ENCODE assay signal across 15 cellular contexts in the genomic region with DNA sequence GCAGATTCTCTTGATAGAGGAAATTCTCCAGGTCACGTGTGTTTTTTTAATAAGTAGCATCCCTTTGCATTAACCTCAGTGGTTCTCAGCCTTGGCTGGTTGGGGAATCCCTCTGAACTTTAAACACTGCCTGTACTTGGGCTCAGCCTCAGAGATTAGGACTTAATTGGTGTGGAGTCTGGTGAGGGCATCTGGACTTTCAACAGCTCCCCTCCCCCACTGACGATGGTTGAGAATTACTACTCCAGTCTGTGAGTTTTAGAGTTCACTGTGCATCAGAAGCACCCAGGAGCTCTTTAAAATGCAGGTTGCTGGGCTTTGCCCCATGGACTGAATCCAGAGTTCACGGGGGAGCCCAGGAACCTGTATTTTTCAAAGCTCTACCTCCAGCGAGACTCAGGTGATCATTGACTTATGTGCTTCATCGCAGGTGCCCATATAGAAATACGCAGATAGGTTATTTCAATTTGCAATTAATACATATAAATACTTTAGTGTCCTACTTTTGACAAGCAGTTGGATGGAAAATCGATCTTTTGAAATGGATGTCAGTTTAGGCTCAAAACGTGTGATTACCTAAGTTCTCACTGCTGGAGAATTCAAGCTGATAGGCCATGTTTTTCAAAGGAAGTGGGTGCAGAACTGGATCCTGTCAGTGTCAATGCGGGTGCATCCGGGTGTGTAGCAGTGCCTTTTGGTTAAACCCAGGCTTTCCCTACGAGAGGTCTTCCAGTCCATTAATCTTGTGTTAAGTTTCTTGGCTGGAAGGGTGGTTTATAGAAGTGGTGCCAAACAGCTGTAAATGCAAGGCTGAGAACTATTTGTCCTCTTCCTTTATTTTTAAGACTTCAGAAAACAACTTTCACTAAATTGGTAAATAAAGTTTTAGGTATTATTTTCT.
A peak's percentile ranks its signal among the peaks of the same experiment; 100 is the strongest.
DNase-seq lines count a peak whose midpoint lies in the region; ATAC-seq, FAIRE-seq and TF ChIP-seq lines count a peak whose summit lies in the region.
"Had no signal": no experiment of that assay in that cellular context is flagged by ENCODE, and none has a peak within 500 bp of the region (broad histone marks: within the 10 kb centered on the region; RNA-seq: fewer than 3 reads in every experiment).

No MANE protein-coding gene starts in this region.

- intact Hi-C loops in sciatic nerve (cut with DNase I) = no loop called here
- intact Hi-C loops in tibial artery (cut with DNase I; ENCODE audit: low total_unique reads) = no loop called here
- intact Hi-C loops in lower leg skin (cut with DNase I; ENCODE audit: low total_unique reads) = no loop called here

- no peak for TF ChIP-seq POLR2A in lower leg skin (IDR thresholded peaks at IDR 0.05)

- ATAC-seq in sciatic nerve = peak; percentile 66
- ATAC-seq: foreskin keratinocyte; natural killer cell treated with Interleukin-12 subunit alpha and Interleukin-12 subunit beta and Interleukin-15 and Interleukin-18, amount 100 ng/mL, for 72 hours had no signal

- H3K4me3 ChIP-seq in tibial artery (no peak overlapping the region), lower leg skin (ENCODE audit: low read depth, poor library complexity, severe bottlenecking) (no peak overlapping the region)
- H3K4me3 ChIP-seq: SJSA1, uterus had no signal

- FAIRE-seq in GM18507 (lab: Jason Lieb, UNC) = peak; percentile 53

- TF ChIP-seq CTCF in VCaP (conservative IDR thresholded peaks at IDR 0.05) = no peak
- TF ChIP-seq CTCF in tibial artery (IDR thresholded peaks at IDR 0.05) = no peak
- TF ChIP-seq CTCF in lower leg skin (IDR thresholded peaks at IDR 0.05) = no peak

- H3K36me3 ChIP-seq in tibial artery = no peaks in the 10 kb centered on the region
- H3K36me3 ChIP-seq: uterus had no signal

- DNase-seq in GM18507 (ENCODE audit: extremely low spot score, insufficient read length, low read depth) = no peak
- DNase-seq in islet precursor cell = peak; percentile 89
- no peak for DNase-seq in sciatic nerve (ENCODE audit: low spot score)
- DNase-seq in activated CD4-positive, CD25-positive, alpha-beta regulatory T cell treated with anti-CD3 and anti-CD28 coated beads, Interleukin-2, amount 50 U/mL, for 72 hours = no peak
- DNase-seq in tibial artery = no peak
- no peak for DNase-seq in lower leg skin (ENCODE audit: low spot score in 2 of 2)
- no peak for DNase-seq in NCI-H2029 treated with DMSO at 0.1 percent for 48 hours (lab: John Stamatoyannopoulos, UW)
- DNase-seq: amygdala, DND-41, foreskin keratinocyte, NCI-H2107 had no signal

- H3K27ac ChIP-seq in VCaP = peak overlapping the region; percentile 99
- H3K27ac ChIP-seq in tibial artery = no peak overlapping the region
- H3K27ac ChIP-seq: foreskin keratinocyte had no signal

- H3K9me3 ChIP-seq in tibial artery = no peaks in the 10 kb centered on the region
- H3K9me3 ChIP-seq: SJSA1, uterus had no signal

- peaks cover 0 to 47% (median 16%) of the 10 kb centered on the region in 4 donors for H3K4me1 ChIP-seq in tibial artery
- H3K4me1 ChIP-seq: foreskin keratinocyte had no signal

- no peaks in the 10 kb centered on the region for H3K27me3 ChIP-seq in tibial artery
- H3K27me3 ChIP-seq: foreskin keratinocyte, SJSA1, uterus had no signal

- WGBS in lower leg skin, 2 donors = 57 to 70% methylated on average over 11 of the region's 11 CpGs
